In genomic region chr16:275786-276232, GRCh38 we compare ENCODE assay signal across 10 cellular contexts. TPM values are rescaled to one million over a fixed set of nuclear protein-coding genes. Genes with fewer than 3 reads are reported as not detected.
DNase-seq lines count a peak whose midpoint lies in the region; ATAC-seq, FAIRE-seq and TF ChIP-seq lines count a peak whose summit lies in the region.
"Had no signal": no experiment of that assay in that cellular context is flagged by ENCODE, and none has a peak within 500 bp of the region (broad histone marks: within the 10 kb centered on the region; RNA-seq: fewer than 3 reads in every experiment).

Gene RGS11, minus strand, starts transcription at chr16:275944. Its CDS starts 33 bp downstream, at chr16:275911.

- H3K36me3 ChIP-seq in iPS-18a (ENCODE audit: control insufficient read depth, low read depth, low read length) (no peaks in the 10 kb centered on the region), smooth muscle cell (ENCODE audit: low read depth) (no peaks in the 10 kb centered on the region)

- H3K27me3 Mint-ChIP-seq in brain = peaks cover 48% of the 10 kb centered on the region

- no peaks in the 10 kb centered on the region for H3F3A ChIP-seq in smooth muscle cell (ENCODE audit: low read depth)

- H3K4me3 Mint-ChIP-seq in brain = peak within 1 kb of the TSS; percentile 64 to 79 (median 74)

- H3K4me1 ChIP-seq in iPS-18a (ENCODE audit: control insufficient read depth, low read depth, low read length) (no peaks in the 10 kb centered on the region), smooth muscle cell (ENCODE audit: low read depth) (peaks cover 3% of the 10 kb centered on the region)

- H3K9ac ChIP-seq in iPS-18a (ENCODE audit: low read length) = no peak within 1 kb of the TSS
- no peak within 1 kb of the TSS for H3K9ac ChIP-seq in smooth muscle cell (ENCODE audit: low read depth)

- ATAC-seq in GM21825 (IDR thresholded peaks at IDR 0.05; ENCODE audit: unreplicated experiment) (no peak), HG03378 (IDR thresholded peaks at IDR 0.05; ENCODE audit: unreplicated experiment) (no peak)
- ATAC-seq: K562 had no signal

- DNase-seq in HFF-Myc (ENCODE audit: extremely low read depth, low read depth) (no peak), smooth muscle cell (lab: John Stamatoyannopoulos, UW; ENCODE audit: unreplicated experiment) (no peak), pons (ENCODE audit: low spot score) (no peak), urothelium cell line (ENCODE audit: low spot score) (no peak)
- DNase-seq: activated CD4-positive, CD25-positive, alpha-beta regulatory T cell had no signal

- H3K27ac ChIP-seq in iPS-18a (ENCODE audit: low read length) = no peak within 1 kb of the TSS
- no peak within 1 kb of the TSS for H3K27ac ChIP-seq in smooth muscle cell (ENCODE audit: low read depth)

- H3K4me3 ChIP-seq in HFF-Myc (replicated peaks; ENCODE audit: low read depth, low read length) (peak within 1 kb of the TSS; percentile 9; the same call in 1 of the 2 replicates), iPS-18a (ENCODE audit: low read length) (peak within 1 kb of the TSS; percentile 53), smooth muscle cell (peak within 1 kb of the TSS; percentile 54)
- H3K4me3 ChIP-seq: K562 had no signal

- H3K9me3 ChIP-seq in iPS-18a (ENCODE audit: control insufficient read depth, low read depth, low read length) = no peaks in the 10 kb centered on the region
- H3K9me3 ChIP-seq in smooth muscle cell (replicated peaks; ENCODE audit: low read depth) = no peaks in the 10 kb centered on the region

- H3K9me3 Mint-ChIP-seq in brain = peaks cover 0 to 3% (median 0%) of the 10 kb centered on the region in 5 experiments

- no peaks in the 10 kb centered on the region for H3K36me3 Mint-ChIP-seq in brain

- WGBS in smooth muscle cell (ENCODE audit: low lambda C conversion rate) = 35% methylated on average over 5 of the region's 56 CpGs

- H3K27ac Mint-ChIP-seq in brain = peak within 1 kb of the TSS in 3 of 5 experiments; percentile 51 to 75 (median 74)

- no peak within 1 kb of the TSS for H2AFZ ChIP-seq in smooth muscle cell (ENCODE audit: low read depth)

- H4K20me1 ChIP-seq in smooth muscle cell (ENCODE audit: low read depth) = no peaks in the 10 kb centered on the region

- H3K4me2 ChIP-seq in smooth muscle cell = peak within 1 kb of the TSS; percentile 92

- H3K79me2 ChIP-seq in smooth muscle cell (ENCODE audit: low read depth) = no peaks in the 10 kb centered on the region

- peaks cover 5% of the 10 kb centered on the region for H3K4me1 Mint-ChIP-seq in brain

- TF ChIP-seq CTCF in HFF-Myc (IDR thresholded peaks at IDR 0.05; ENCODE audit: low read depth, low read length, missing control alignments) = no peak
- no peak for TF ChIP-seq CTCF in brain (conservative IDR thresholded peaks at IDR 0.05)
- TF ChIP-seq CTCF in smooth muscle cell (IDR thresholded peaks at IDR 0.05; ENCODE audit: borderline replicate concordance, insufficient read depth, poor library complexity, severe bottlenecking) = no peak

- peaks cover 49% of the 10 kb centered on the region for H3K27me3 ChIP-seq in iPS-18a (ENCODE audit: control insufficient read depth, insufficient read depth, low read length)
- H3K27me3 ChIP-seq in smooth muscle cell (ENCODE audit: low read depth) = peaks cover 20% of the 10 kb centered on the region

- FAIRE-seq in urothelium cell line (lab: Jason Lieb, UNC) = no peak
- FAIRE-seq: K562 had no signal

RNA-seq across cellular contexts. Expression of gene RGS11, which starts in this region (rescaled TPM):
- polyA plus RNA-seq in brain (ENCODE audit: insufficient read depth, low read depth, low replicate concordance) (8.3 TPM), smooth muscle cell (3.9 TPM in 2 replicates)
- total RNA-seq in smooth muscle cell = 0.04 and 2.2 TPM in 2 replicates
- total RNA-seq: K562 had no signal
- polyA plus RNA-seq: K562 had no signal
